ENCODE assay signal across 15 cellular contexts in genomic region chr7:87414400-87415188, GRCh38.
A peak's percentile ranks its signal among the peaks of the same experiment; 100 is the strongest.
DNase-seq lines count a peak whose midpoint lies in the region; ATAC-seq and TF ChIP-seq lines count a peak whose summit lies in the region.
"Had no signal": no experiment of that assay in that cellular context is flagged by ENCODE, and none has a peak within 500 bp of the region (broad histone marks: within the 10 kb centered on the region; RNA-seq: fewer than 3 reads in every experiment).

No MANE protein-coding gene starts in this region.

- H3K27ac ChIP-seq in HUES48 (ENCODE audit: low read depth, low read length) (peak overlapping the region; percentile 54), esophagus (ENCODE audit: low read depth in 2 of 2, low read length in 1 of 2) (peak overlapping the region; percentile 67 to 68)
- H3K27ac ChIP-seq: body of pancreas, upper lobe of right lung had no signal

- H3K27ac Mint-ChIP-seq in mesothelial cell of epicardium: peak overlapping the region; percentile 21
- H3K27ac Mint-ChIP-seq: activated T-cell treated with anti-CD3 and anti-CD28 coated beads, Interleukin-2, amount 50 U/mL, for 24 hours; endodermal cell had no signal

- H3K4me1 ChIP-seq in HUES48 (ENCODE audit: control insufficient read depth, insufficient read depth, low read length): no peaks in the 10 kb centered on the region
- H3K4me1 ChIP-seq in esophagus (ENCODE audit: control insufficient read depth in 2 of 2, insufficient read depth in 2 of 2, low read length in 1 of 2): no peaks in the 10 kb centered on the region
- H3K4me1 ChIP-seq: BE2C, body of pancreas, upper lobe of right lung had no signal

- 65 to 69% methylated on average over 3 of the region's 3 CpGs for WGBS in esophagus, 2 donors

- ATAC-seq in sciatic nerve (no peak), HG03108 (IDR thresholded peaks at IDR 0.05; ENCODE audit: unreplicated experiment) (no peak)
- ATAC-seq: body of pancreas, upper lobe of right lung had no signal

- H3K36me3 Mint-ChIP-seq in mesothelial cell of epicardium: no peaks in the 10 kb centered on the region

- TF ChIP-seq CTCF in AG04449 (IDR thresholded peaks at IDR 0.05; ENCODE audit: insufficient read depth, low read length, missing control alignments): no peak
- no peak for TF ChIP-seq CTCF in mesothelial cell of epicardium (IDR thresholded peaks at IDR 0.05; ENCODE audit: unreplicated experiment)

- H3K27me3 Mint-ChIP-seq in mesothelial cell of epicardium (ENCODE audit: low read depth): no peaks in the 10 kb centered on the region
- H3K27me3 Mint-ChIP-seq: activated T-cell treated with anti-CD3 and anti-CD28 coated beads, Interleukin-2, amount 50 U/mL, for 24 hours had no signal

- no peaks in the 10 kb centered on the region for H3K27me3 ChIP-seq in HUES48 (ENCODE audit: control insufficient read depth, insufficient read depth, low read length)
- no peaks in the 10 kb centered on the region for H3K27me3 ChIP-seq in esophagus (ENCODE audit: control insufficient read depth in 1 of 2, insufficient read depth in 2 of 2, low read length in 2 of 2)
- H3K27me3 ChIP-seq: BE2C, body of pancreas, upper lobe of right lung had no signal

- POLR2A ChIA-PET in AG04449 (lab: Yijun Ruan, JAX): interaction anchor here (0.8 to 1.4 kb wide), 4 partner anchors 69 to 262 kb away, joined by 3 read pairs; partner anchors contain the start of genes CROT and DMTF1

- no peaks in the 10 kb centered on the region for H3K36me3 ChIP-seq in HUES48 (ENCODE audit: control insufficient read depth, insufficient read depth, low read length)
- H3K36me3 ChIP-seq in esophagus (ENCODE audit: control insufficient read depth in 2 of 2, insufficient read depth in 2 of 2, low read length in 1 of 2): no peaks in the 10 kb centered on the region
- H3K36me3 ChIP-seq: BE2C, upper lobe of right lung had no signal

- no peaks in the 10 kb centered on the region for H3K9me3 Mint-ChIP-seq in mesothelial cell of epicardium
- H3K9me3 Mint-ChIP-seq: activated T-cell treated with anti-CD3 and anti-CD28 coated beads, Interleukin-2, amount 50 U/mL, for 24 hours; endodermal cell had no signal

- DNase-seq in AG04449 (ENCODE audit: low read depth, low spot score): peak; percentile 10
- no peak for DNase-seq in mesothelial cell of epicardium (ENCODE audit: low spot score in 2 of 2, unreplicated experiment in 2 of 2)
- no peak for DNase-seq in sciatic nerve (ENCODE audit: low spot score)
- DNase-seq in NCI-H128 (lab: John Stamatoyannopoulos, UW; ENCODE audit: unreplicated experiment): no peak
- no peak for DNase-seq in COLO829 (ENCODE audit: low spot score)
- DNase-seq: activated CD4-positive, alpha-beta T cell treated with anti-CD3 and anti-CD28 coated beads for 1 hour; activated T-cell treated with anti-CD3 and anti-CD28 coated beads, Interleukin-2, amount 50 U/mL, for 24 hours; BE2C; body of pancreas; endodermal cell; NCI-H2107; upper lobe of right lung had no signal

- intact Hi-C loops in sciatic nerve (cut with DNase I): loop anchor here (5.0 kb wide), 1 partner anchor 102 kb away; no protein-coding TSS in a partner anchor

- H3K9me3 ChIP-seq in HUES48 (ENCODE audit: control insufficient read depth, insufficient read depth, low read length) (no peaks in the 10 kb centered on the region), esophagus (ENCODE audit: control insufficient read depth in 2 of 2, insufficient read depth in 1 of 2, low read depth in 1 of 2, low read length in 1 of 2) (no peaks in the 10 kb centered on the region)
- H3K9me3 ChIP-seq: BE2C, body of pancreas, upper lobe of right lung had no signal

- no peak overlapping the region for H3K9ac ChIP-seq in HUES48 (ENCODE audit: low read depth, low read length)

- H3K4me3 ChIP-seq in AG04449 (ENCODE audit: low read depth, low read length): no peak overlapping the region
- no peak overlapping the region for H3K4me3 ChIP-seq in HUES48 (ENCODE audit: low read depth, low read length)
- H3K4me3 ChIP-seq in esophagus (ENCODE audit: low read depth in 1 of 2, low read length in 2 of 2): no peak overlapping the region
- H3K4me3 ChIP-seq: body of pancreas, upper lobe of right lung had no signal

- H3K4me3 Mint-ChIP-seq in mesothelial cell of epicardium: no peak overlapping the region
- H3K4me3 Mint-ChIP-seq: activated T-cell treated with anti-CD3 and anti-CD28 coated beads, Interleukin-2, amount 50 U/mL, for 24 hours; endodermal cell had no signal

- H3K4me1 Mint-ChIP-seq in mesothelial cell of epicardium: peaks cover 7% of the 10 kb centered on the region

- CTCF ChIA-PET in AG04449 (lab: Yijun Ruan, JAX): interaction anchor here (0.6 to 19.3 kb wide), 16 partner anchors 8 to 472 kb away, joined by 4 to 488 read pairs (median 7); partner anchors contain the start of gene TMEM243
